9 cellular contexts compared by ENCODE assay signal in the genomic region with DNA sequence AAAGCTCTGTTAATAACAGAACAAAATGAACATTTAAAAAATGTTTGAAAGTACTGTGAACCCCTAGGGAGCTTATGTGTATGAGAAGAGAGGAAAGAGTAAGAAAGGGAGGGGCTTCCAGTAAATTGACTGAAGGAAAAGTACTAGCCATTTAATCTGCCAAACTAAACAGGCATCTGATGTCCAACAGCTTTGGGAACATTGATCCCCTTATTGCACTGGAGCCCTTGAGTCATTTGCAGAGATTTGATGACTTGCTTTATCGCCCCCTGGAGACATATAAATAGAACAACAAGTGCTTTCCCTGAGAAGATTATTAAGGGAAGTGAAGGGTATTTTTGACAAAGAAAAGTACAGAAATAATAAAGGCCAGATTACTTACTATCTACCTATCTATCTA.
A peak's percentile ranks its signal among the peaks of the same experiment; 100 is the strongest.
DNase-seq lines count a peak whose midpoint lies in the region; ATAC-seq and TF ChIP-seq lines count a peak whose summit lies in the region.
"Had no signal": no experiment of that assay in that cellular context is flagged by ENCODE, and none has a peak within 500 bp of the region (broad histone marks: within the 10 kb centered on the region; RNA-seq: fewer than 3 reads in every experiment).

No MANE protein-coding gene starts in this region.

- no peaks in the 10 kb centered on the region for H3K4me1 ChIP-seq in mesendoderm (ENCODE audit: control insufficient read depth, low read depth, low read length)
- H3K4me1 ChIP-seq: ascending aorta had no signal

- no peak for ATAC-seq in HG02588 (IDR thresholded peaks at IDR 0.05; ENCODE audit: unreplicated experiment)
- ATAC-seq in HG02870 (IDR thresholded peaks at IDR 0.05; ENCODE audit: unreplicated experiment), result no peak

- H4K5ac ChIP-seq in mesendoderm (ENCODE audit: low read length), result no peak overlapping the region

- no peaks in the 10 kb centered on the region for H3K79me2 ChIP-seq in mesendoderm (ENCODE audit: control insufficient read depth, insufficient read depth, low read length)

- intact Hi-C loops in dorsolateral prefrontal cortex (cut with DNase I), result no loop called here

- no peak overlapping the region for H3K23ac ChIP-seq in mesendoderm (ENCODE audit: low read length)

- H4K8ac ChIP-seq in mesendoderm (ENCODE audit: low read depth, low read length), result no peak overlapping the region

- no peak overlapping the region for H3K4ac ChIP-seq in mesendoderm (ENCODE audit: low read depth, low read length)

- no peak overlapping the region for H3K18ac ChIP-seq in mesendoderm (ENCODE audit: low read length)

- WGBS in mesendoderm (ENCODE audit: extremely low coverage, insufficient coverage, low lambda C conversion rate), result no CpG with 5 or more reads among the region's 1 CpG

- no peak overlapping the region for H2BK120ac ChIP-seq in mesendoderm (ENCODE audit: low read depth, low read length)

- H3K27ac ChIP-seq in dorsolateral prefrontal cortex (no peak overlapping the region), mesendoderm (ENCODE audit: low read depth, low read length) (no peak overlapping the region)
- H3K27ac ChIP-seq: ascending aorta had no signal

- H2AK5ac ChIP-seq in mesendoderm (ENCODE audit: low read length), result no peak overlapping the region

- peak; percentile 2 for DNase-seq in AG08396 (ENCODE audit: low spot score)
- peak; percentile 44 for DNase-seq in LHCN-M2 (ENCODE audit: low read depth)
- DNase-seq in dorsolateral prefrontal cortex, result no peak
- peak; percentile 54 for DNase-seq in mesendoderm
- no peak for DNase-seq in NCI-H128 (lab: John Stamatoyannopoulos, UW; ENCODE audit: unreplicated experiment)
- no peak for DNase-seq in COLO668 (lab: John Stamatoyannopoulos, UW; ENCODE audit: unreplicated experiment)

- H3K27me3 ChIP-seq in dorsolateral prefrontal cortex (no peaks in the 10 kb centered on the region), mesendoderm (ENCODE audit: insufficient read depth, low read length, poor library complexity) (no peaks in the 10 kb centered on the region)
- H3K27me3 ChIP-seq: ascending aorta had no signal

- TF ChIP-seq CTCF in dorsolateral prefrontal cortex (IDR thresholded peaks at IDR 0.05 in 54 of 56, conservative IDR thresholded peaks at IDR 0.05 in 2 of 56; ENCODE audit: low read depth in 1 of 56, partially characterized antibody in 56 of 56), result peak in 30 of 56 donors; percentile 11 to 60 (median 24)

- no peaks in the 10 kb centered on the region for H3K36me3 ChIP-seq in mesendoderm (ENCODE audit: control insufficient read depth, insufficient read depth, low read length)
- H3K36me3 ChIP-seq: ascending aorta had no signal

- no peak overlapping the region for H2BK5ac ChIP-seq in mesendoderm (ENCODE audit: low read length)

- H3K9ac ChIP-seq in mesendoderm (ENCODE audit: low read length), result no peak overlapping the region

- H3K4me3 ChIP-seq in dorsolateral prefrontal cortex, result no peak overlapping the region
- no peak overlapping the region for H3K4me3 ChIP-seq in mesendoderm (ENCODE audit: low read length)
- H3K4me3 ChIP-seq: ascending aorta had no signal

- no peak overlapping the region for H2BK15ac ChIP-seq in mesendoderm (replicated peaks; ENCODE audit: low read depth)

- H3K56ac ChIP-seq in mesendoderm (ENCODE audit: low read length), result no peak overlapping the region

- no peaks in the 10 kb centered on the region for H3K79me1 ChIP-seq in mesendoderm (ENCODE audit: low read length)

- H3K4me2 ChIP-seq in mesendoderm (ENCODE audit: low read length), result no peak overlapping the region

Comparison
In these comparisons a context has a peak if more than half of its experiments do, and no peak if none do; other contexts are left out.
1. DNase-seq: peak in AG08396 (single experiment), LHCN-M2 (single experiment) and mesendoderm (single experiment); none in dorsolateral prefrontal cortex (0 of 10), NCI-H128 (single experiment) and COLO668 (single experiment).